28 cellular contexts compared by ENCODE assay signal in genomic region chr4:55637272-55637820, GRCh38. TPM values are rescaled to one million over a fixed set of nuclear protein-coding genes. Genes with fewer than 3 reads are reported as not detected.
DNase-seq lines count a peak whose midpoint lies in the region; ATAC-seq and TF ChIP-seq lines count a peak whose summit lies in the region.
"Had no signal": no experiment of that assay in that cellular context is flagged by ENCODE, and none has a peak within 500 bp of the region (broad histone marks: within the 10 kb centered on the region; RNA-seq: fewer than 3 reads in every experiment).

No MANE protein-coding gene starts in this region.

- H3K27ac Mint-ChIP-seq in GM23338 (peak overlapping the region; percentile 76), endothelial cell (ENCODE audit: unreplicated experiment) (no peak overlapping the region), nephron progenitor cell (no peak overlapping the region), HFFc6 (no peak overlapping the region)
- H3K27ac Mint-ChIP-seq: activated B cell treated with CpG ODN at 0.5 μM for 24 hours had no signal

- DNase-seq in GM23338 (ENCODE audit: low spot score) (peak; percentile 82), NCI-H526 treated with DMSO at 0.1 percent for 48 hours (lab: John Stamatoyannopoulos, UW) (peak; percentile 63), endothelial cell (ENCODE audit: low spot score) (peak; percentile 15), nephron progenitor cell (peak; percentile 44), T-helper 2 cell (no peak), HFFc6 (no peak), T-helper 9 cell (no peak)
- DNase-seq in activated naive CD4-positive, alpha-beta T cell treated with Interleukin-2 at 50 U/mL for 16 hours: no peak
- DNase-seq: activated B cell treated with CpG ODN at 0.5 μM for 24 hours; activated CD4-positive, alpha-beta T cell treated with anti-CD3 and anti-CD28 coated beads, Interleukin-2, amount 50 U/mL, for 48 hours; activated gamma-delta T cell; body of pancreas; C1 segment of cervical spinal cord; effector memory CD4-positive, alpha-beta T cell; GDM1; left ventricle myocardium inferior; NCI-H1048; NCI-H2029 treated with DMSO at 0.1 percent for 48 hours; NCI-H446; stimulated activated CD4-positive, alpha-beta T cell treated with anti-CD3 and anti-CD28 coated beads, Interleukin-2, amount 100 ng/mL, for 48 hours; stimulated activated naive CD4-positive, alpha-beta T cell treated with Interleukin-2 at 50 U/mL for 16 hours had no signal

- H3K27ac ChIP-seq in GM23338 (ENCODE audit: low read depth): peak overlapping the region; percentile 83; the same call in 1 of the 2 replicates
- H3K27ac ChIP-seq: body of pancreas, esophagus muscularis mucosa, gastroesophageal sphincter, left ventricle myocardium inferior, neutrophil, thoracic aorta had no signal

- H3K36me3 Mint-ChIP-seq in GM23338 (ENCODE audit: low read depth): no peaks in the 10 kb centered on the region; the same call in 2 of the 3 replicates
- peaks cover 5% of the 10 kb centered on the region for H3K36me3 Mint-ChIP-seq in endothelial cell (ENCODE audit: low read depth, unreplicated experiment)
- H3K36me3 Mint-ChIP-seq in nephron progenitor cell (ENCODE audit: low read depth): peaks cover 5% of the 10 kb centered on the region
- no peaks in the 10 kb centered on the region for H3K36me3 Mint-ChIP-seq in HFFc6 (ENCODE audit: low read depth)

- peaks cover 26% of the 10 kb centered on the region for H3K27me3 ChIP-seq in GM23338 (ENCODE audit: insufficient read depth)

- no peak for TF ChIP-seq CTCF in GM23338 (conservative IDR thresholded peaks at IDR 0.05; ENCODE audit: low read depth in 2 of 2)
- no peak for TF ChIP-seq CTCF in endothelial cell (IDR thresholded peaks at IDR 0.05; ENCODE audit: unreplicated experiment)
- TF ChIP-seq CTCF in nephron progenitor cell (IDR thresholded peaks at IDR 0.05): no peak
- TF ChIP-seq CTCF in HFFc6 (IDR thresholded peaks at IDR 0.05): no peak

- H3K79me2 ChIP-seq in GM23338 (replicated peaks; ENCODE audit: insufficient read depth): no peaks in the 10 kb centered on the region; the same call in 1 of the 2 replicates

- no peaks in the 10 kb centered on the region for H3K9me2 ChIP-seq in GM23338 (ENCODE audit: insufficient read depth)

- H3K9me3 Mint-ChIP-seq in GM23338: no peaks in the 10 kb centered on the region; the same call in 2 of the 3 replicates
- no peaks in the 10 kb centered on the region for H3K9me3 Mint-ChIP-seq in endothelial cell (ENCODE audit: unreplicated experiment)
- H3K9me3 Mint-ChIP-seq in nephron progenitor cell: no peaks in the 10 kb centered on the region
- no peaks in the 10 kb centered on the region for H3K9me3 Mint-ChIP-seq in HFFc6
- H3K9me3 Mint-ChIP-seq: activated B cell treated with CpG ODN at 0.5 μM for 24 hours had no signal

- peaks cover 12% of the 10 kb centered on the region for H3K27me3 Mint-ChIP-seq in GM23338 (ENCODE audit: insufficient read depth, low read depth, poor library complexity)
- peaks cover 5% of the 10 kb centered on the region for H3K27me3 Mint-ChIP-seq in endothelial cell (ENCODE audit: unreplicated experiment)
- H3K27me3 Mint-ChIP-seq in nephron progenitor cell (ENCODE audit: low read depth, poor library complexity): peaks cover 29% of the 10 kb centered on the region
- peaks cover 25% of the 10 kb centered on the region for H3K27me3 Mint-ChIP-seq in HFFc6 (ENCODE audit: insufficient read depth)

- H3F3A ChIP-seq in GM23338 (replicated peaks; ENCODE audit: low read depth): no peaks in the 10 kb centered on the region

- H3K4me3 ChIP-seq in GM23338: peak overlapping the region; percentile 87
- H3K4me3 ChIP-seq: body of pancreas had no signal

- H3K36me3 ChIP-seq in GM23338 (ENCODE audit: insufficient read depth): no peaks in the 10 kb centered on the region
- H3K36me3 ChIP-seq: esophagus muscularis mucosa, gastroesophageal sphincter, left ventricle myocardium inferior, neutrophil, thoracic aorta had no signal

- no peaks in the 10 kb centered on the region for H4K20me1 ChIP-seq in GM23338 (replicated peaks; ENCODE audit: insufficient read depth)

- peak overlapping the region; percentile 97 for H3K4me2 ChIP-seq in GM23338

- H3K4me3 Mint-ChIP-seq in GM23338 (peak overlapping the region; percentile 33), endothelial cell (ENCODE audit: unreplicated experiment) (no peak overlapping the region), nephron progenitor cell (peak overlapping the region; percentile 59), HFFc6 (no peak overlapping the region)

- peaks cover 41% of the 10 kb centered on the region for H3K4me1 Mint-ChIP-seq in GM23338
- peaks cover 27% of the 10 kb centered on the region for H3K4me1 Mint-ChIP-seq in endothelial cell (ENCODE audit: unreplicated experiment)
- peaks cover 46% of the 10 kb centered on the region for H3K4me1 Mint-ChIP-seq in nephron progenitor cell
- peaks cover 6% of the 10 kb centered on the region; the same call in 1 of the 2 replicates for H3K4me1 Mint-ChIP-seq in HFFc6 (ENCODE audit: low read depth)

- peak; percentile 40 for ATAC-seq in GM23338
- ATAC-seq: body of pancreas, gastroesophageal sphincter had no signal

- peaks cover 41% of the 10 kb centered on the region for H3K4me1 ChIP-seq in GM23338 (ENCODE audit: insufficient read depth)

- H2AFZ ChIP-seq in GM23338: no peak overlapping the region

TF ChIP-seq in GM23338, 12 proteins besides CTCF, POLR2A, EP300 and RAD21:
- no peak for TF ChIP-seq REST (IDR thresholded peaks at IDR 0.05; ENCODE audit: unreplicated experiment)
- TF ChIP-seq EZH2phosphoT487 (IDR thresholded peaks at IDR 0.05; ENCODE audit: unreplicated experiment): no peak
- no peak for TF ChIP-seq NANOG (IDR thresholded peaks at IDR 0.05; ENCODE audit: borderline replicate concordance)
TF ChIP-seq in GM23338: peak in this region for 0.

RNA-seq across cellular contexts. Expression of gene NMU, which starts 1.2 kb away (rescaled TPM):
- 40.2 and 47.5 TPM in 2 replicates for total RNA-seq in GM23338 (2014; rRNA removed; shearing (Covaris generic))
- 96.3 and 102 TPM in 2 replicates for polyA plus RNA-seq in GM23338 (2016; fragmentation: Nextera tagmentation; extraction: Ambion mirVana)
- total RNA-seq in endothelial cell (ENCODE audit: unreplicated experiment): 6.3 TPM
- total RNA-seq in HFFc6 (2021; fragmentation: NEBNext Ultra II Directional; extraction: Animal tissue kit (Norgen Biotek cat#: 25700)): not detected
- total RNA-seq: activated B cell treated with CpG ODN at 0.5 μM for 24 hours, body of pancreas, esophagus muscularis mucosa, left ventricle myocardium inferior, thoracic aorta had no signal

RNA-seq across cellular contexts. Expression of gene PDCL2, which starts 45.3 kb away (rescaled TPM):
- total RNA-seq in GM23338 (2014; rRNA removed; shearing (Covaris generic)): 0.35 TPM in 1 of 2 replicates, not detected in the other
- polyA plus RNA-seq in GM23338 (2016; fragmentation: Nextera tagmentation; extraction: Ambion mirVana): 1.9 and 2.1 TPM in 2 replicates
- not detected for total RNA-seq in endothelial cell (ENCODE audit: unreplicated experiment)
- not detected for total RNA-seq in HFFc6 (2021; fragmentation: NEBNext Ultra II Directional; extraction: Animal tissue kit (Norgen Biotek cat#: 25700))
- total RNA-seq: activated B cell treated with CpG ODN at 0.5 μM for 24 hours, body of pancreas, esophagus muscularis mucosa, gastroesophageal sphincter, left ventricle myocardium inferior, LHCN-M2, pulmonary artery endothelial cell, thoracic aorta had no signal
- polyA plus RNA-seq: small intestine had no signal

Comparison
In these comparisons a context has a peak if more than half of its experiments do, and no peak if none do; other contexts are left out.
1. DNase-seq: peak in GM23338 (single experiment), NCI-H526 treated with DMSO at 0.1 percent for 48 hours (single experiment), endothelial cell (single experiment) and nephron progenitor cell (single experiment); none in T-helper 2 cell (0 of 5), HFFc6 (single experiment), activated naive CD4-positive, alpha-beta T cell treated with Interleukin-2 at 50 U/mL for 16 hours (single experiment) and T-helper 9 cell (single experiment).
2. H3K4me3 Mint-ChIP-seq: peak in GM23338 (single experiment) and nephron progenitor cell (single experiment); none in endothelial cell (single experiment) and HFFc6 (single experiment).